1 cellular context compared by ENCODE assay signal in genomic region chr22:28891156-28891733, GRCh38.
TF ChIP-seq lines count a peak whose summit lies in the region.

No MANE protein-coding gene starts in this region.

TF ChIP-seq in HepG2, 621 proteins besides CTCF, POLR2A, EP300 and RAD21 (continued from another document):
- TF ChIP-seq, protein P1, sequence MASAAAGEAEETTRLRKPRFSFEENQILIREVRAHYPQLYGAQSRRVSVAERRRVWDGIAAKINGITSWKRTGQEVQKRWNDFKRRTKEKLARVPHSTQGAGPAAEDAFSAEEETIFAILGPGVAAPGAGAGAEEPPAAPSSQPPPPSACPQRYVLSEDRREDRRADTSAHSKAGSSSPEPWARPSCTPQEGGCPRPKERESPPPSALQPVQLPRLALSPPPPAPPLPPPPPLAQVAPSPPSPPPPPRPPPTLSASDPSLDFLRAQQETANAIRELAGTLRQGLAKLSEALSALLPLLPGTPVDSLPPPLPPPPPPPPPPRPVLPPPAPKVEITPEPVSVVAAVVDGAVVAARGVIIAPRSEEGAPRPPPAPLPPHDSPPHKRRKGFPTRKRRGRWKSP (CRISPR knock-in tag; IDR thresholded peaks at IDR 0.05) = no peak
- TF ChIP-seq AGO1 (IDR thresholded peaks at IDR 0.05; ENCODE audit: low read depth, low read length, poor library complexity, severe bottlenecking) (no peak), ZNF530 (CRISPR knock-in tag; IDR thresholded peaks at IDR 0.05; ENCODE audit: low read depth) (no peak)
- TF ChIP-seq, protein P2, sequence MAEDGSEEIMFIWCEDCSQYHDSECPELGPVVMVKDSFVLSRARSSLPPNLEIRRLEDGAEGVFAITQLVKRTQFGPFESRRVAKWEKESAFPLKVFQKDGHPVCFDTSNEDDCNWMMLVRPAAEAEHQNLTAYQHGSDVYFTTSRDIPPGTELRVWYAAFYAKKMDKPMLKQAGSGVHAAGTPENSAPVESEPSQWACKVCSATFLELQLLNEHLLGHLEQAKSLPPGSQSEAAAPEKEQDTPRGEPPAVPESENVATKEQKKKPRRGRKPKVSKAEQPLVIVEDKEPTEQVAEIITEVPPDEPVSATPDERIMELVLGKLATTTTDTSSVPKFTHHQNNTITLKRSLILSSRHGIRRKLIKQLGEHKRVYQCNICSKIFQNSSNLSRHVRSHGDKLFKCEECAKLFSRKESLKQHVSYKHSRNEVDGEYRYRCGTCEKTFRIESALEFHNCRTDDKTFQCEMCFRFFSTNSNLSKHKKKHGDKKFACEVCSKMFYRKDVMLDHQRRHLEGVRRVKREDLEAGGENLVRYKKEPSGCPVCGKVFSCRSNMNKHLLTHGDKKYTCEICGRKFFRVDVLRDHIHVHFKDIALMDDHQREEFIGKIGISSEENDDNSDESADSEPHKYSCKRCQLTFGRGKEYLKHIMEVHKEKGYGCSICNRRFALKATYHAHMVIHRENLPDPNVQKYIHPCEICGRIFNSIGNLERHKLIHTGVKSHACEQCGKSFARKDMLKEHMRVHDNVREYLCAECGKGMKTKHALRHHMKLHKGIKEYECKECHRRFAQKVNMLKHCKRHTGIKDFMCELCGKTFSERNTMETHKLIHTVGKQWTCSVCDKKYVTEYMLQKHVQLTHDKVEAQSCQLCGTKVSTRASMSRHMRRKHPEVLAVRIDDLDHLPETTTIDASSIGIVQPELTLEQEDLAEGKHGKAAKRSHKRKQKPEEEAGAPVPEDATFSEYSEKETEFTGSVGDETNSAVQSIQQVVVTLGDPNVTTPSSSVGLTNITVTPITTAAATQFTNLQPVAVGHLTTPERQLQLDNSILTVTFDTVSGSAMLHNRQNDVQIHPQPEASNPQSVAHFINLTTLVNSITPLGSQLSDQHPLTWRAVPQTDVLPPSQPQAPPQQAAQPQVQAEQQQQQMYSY (CRISPR knock-in tag; IDR thresholded peaks at IDR 0.05) = no peak
